ENCODE assay signal across 20 cellular contexts in the genomic region with DNA sequence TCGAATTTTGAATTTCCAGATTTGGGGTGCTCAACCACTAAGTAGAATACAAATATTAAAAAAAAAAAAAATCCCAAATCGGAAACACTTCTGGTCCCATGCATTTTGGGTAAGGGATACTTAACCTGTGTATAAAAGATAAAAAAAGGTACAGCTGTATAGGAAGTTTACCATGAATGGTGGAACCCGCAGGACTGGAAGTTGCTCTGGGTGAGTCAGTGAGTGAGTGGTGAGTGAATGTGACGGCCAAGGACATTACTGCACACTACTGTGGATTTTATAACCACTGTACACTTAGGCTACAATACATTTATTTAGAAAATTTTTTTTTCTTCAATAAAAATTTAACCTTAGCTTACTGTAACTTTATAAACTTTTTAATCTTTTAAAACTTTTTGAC.
DNase-seq lines count a peak whose midpoint lies in the region; ATAC-seq and TF ChIP-seq lines count a peak whose summit lies in the region.
"Had no signal": no experiment of that assay in that cellular context is flagged by ENCODE, and none has a peak within 500 bp of the region (broad histone marks: within the 10 kb centered on the region; RNA-seq: fewer than 3 reads in every experiment).

No MANE protein-coding gene starts in this region.

- TF ChIP-seq EP300 in SK-N-SH (IDR thresholded peaks at IDR 0.05; ENCODE audit: borderline replicate concordance in 1 of 2, low read depth in 1 of 2, low read length in 1 of 2), result no peak

- H3K36me3 ChIP-seq in SK-N-SH (replicated peaks in 1 of 2; ENCODE audit: control insufficient read depth in 1 of 2, insufficient read depth in 2 of 2, low read length in 1 of 2), result no peaks in the 10 kb centered on the region
- H3K36me3 ChIP-seq in mucosa of descending colon (ENCODE audit: low read depth), result no peaks in the 10 kb centered on the region
- no peaks in the 10 kb centered on the region for H3K36me3 ChIP-seq in effector memory CD4-positive, alpha-beta T cell (ENCODE audit: control insufficient read depth, insufficient read depth, low read length)
- H3K36me3 ChIP-seq: gastroesophageal sphincter, pancreas had no signal

- intact Hi-C loops in mucosa of descending colon (cut with DNase I, micrococcal nuclease), result no loop called here

- H3K36me3 Mint-ChIP-seq in HFFc6 (ENCODE audit: low read depth), result peaks cover 11% of the 10 kb centered on the region

- no peak for TF ChIP-seq RAD21 in SK-N-SH (IDR thresholded peaks at IDR 0.05; ENCODE audit: low read length)

- H3K9me2 ChIP-seq in SK-N-SH, result no peaks in the 10 kb centered on the region

- WGBS in SK-N-SH (ENCODE audit: low lambda C conversion rate), result 53% methylated on average over 4 of the region's 4 CpGs

- no peaks in the 10 kb centered on the region for H3K9me3 ChIP-seq in SK-N-SH
- no peaks in the 10 kb centered on the region for H3K9me3 ChIP-seq in mucosa of descending colon
- no peaks in the 10 kb centered on the region for H3K9me3 ChIP-seq in effector memory CD4-positive, alpha-beta T cell (ENCODE audit: control insufficient read depth, low read length)
- H3K9me3 ChIP-seq: gastroesophageal sphincter, pancreas had no signal

- peak; percentile 54 for DNase-seq in HFFc6
- no peak for DNase-seq in SK-N-SH
- DNase-seq in mucosa of descending colon, result no peak
- DNase-seq in effector memory CD4-positive, alpha-beta T cell, result no peak
- no peak for DNase-seq in activated CD4-positive, alpha-beta T cell treated with anti-CD3 and anti-CD28 coated beads, Interleukin-2, amount 50 U/mL, for 4 hours
- DNase-seq: activated T-cell treated with anti-CD3 and anti-CD28 coated beads, Interleukin-2, amount 50 U/mL, for 48 hours; AML-193; COR-L47; naive B cell; NCI-H2081 treated with DMSO at 0.1 percent for 48 hours; NCI-H524; OCI-M1; pancreas; small intestine had no signal

- H3K27me3 Mint-ChIP-seq in HFFc6 (ENCODE audit: insufficient read depth), result no peaks in the 10 kb centered on the region; the same call in none of the 2 replicates
- H3K27me3 Mint-ChIP-seq: activated naive CD4-positive, alpha-beta T cell treated with anti-CD3 and anti-CD28 coated beads, Interleukin-2, amount 50 U/mL, for 24 hours had no signal

- peaks cover 40% of the 10 kb centered on the region for H3F3A ChIP-seq in SK-N-SH (replicated peaks; ENCODE audit: insufficient read depth)

- H3K4me3 Mint-ChIP-seq in HFFc6, result no peak overlapping the region
- H3K4me3 Mint-ChIP-seq: activated naive CD4-positive, alpha-beta T cell treated with anti-CD3 and anti-CD28 coated beads, Interleukin-2, amount 50 U/mL, for 24 hours; naive B cell had no signal

- peak overlapping the region; percentile 40; the same call in 1 of the 2 replicates for H3K9ac ChIP-seq in SK-N-SH

- H3K4me1 ChIP-seq in SK-N-SH (ENCODE audit: control insufficient read depth in 1 of 2, insufficient read depth in 2 of 2, low read depth in 1 of 2, low read length in 1 of 2) (peaks cover 10 to 20% of the 10 kb centered on the region in 2 experiments), mucosa of descending colon (ENCODE audit: low read depth) (peaks cover 5% of the 10 kb centered on the region)
- peaks cover 16% of the 10 kb centered on the region for H3K4me1 ChIP-seq in effector memory CD4-positive, alpha-beta T cell (ENCODE audit: control insufficient read depth, insufficient read depth, low read length, poor library complexity, severe bottlenecking)
- H3K4me1 ChIP-seq: pancreas had no signal

- POLR2A ChIA-PET in SK-N-SH (lab: Yijun Ruan, JAX), result no interaction called here

- H3K27ac Mint-ChIP-seq in HFFc6, result peak overlapping the region; percentile 53; the same call in 1 of the 2 replicates
- H3K27ac Mint-ChIP-seq: activated naive CD4-positive, alpha-beta T cell treated with anti-CD3 and anti-CD28 coated beads, Interleukin-2, amount 50 U/mL, for 24 hours; naive B cell had no signal

- ATAC-seq in esophagus mucosa (peak; percentile 79), mucosa of descending colon (peak; percentile 38), HG02678 (IDR thresholded peaks at IDR 0.05; ENCODE audit: unreplicated experiment) (no peak), HG03432 (IDR thresholded peaks at IDR 0.05; ENCODE audit: unreplicated experiment) (no peak)
- ATAC-seq: gastroesophageal sphincter, GM12878, pancreas had no signal

- no peak overlapping the region for H3K4me2 ChIP-seq in SK-N-SH

- H3K4me1 Mint-ChIP-seq in HFFc6 (ENCODE audit: low read depth), result peaks cover 74% of the 10 kb centered on the region

- no peak overlapping the region for H2AFZ ChIP-seq in SK-N-SH (ENCODE audit: low read depth)

- peaks cover 4% of the 10 kb centered on the region for H3K79me2 ChIP-seq in SK-N-SH (ENCODE audit: insufficient read depth)

- CTCF ChIA-PET in SK-N-SH (lab: Yijun Ruan, JAX), result interaction anchor here (1.4 kb wide), 1 partner anchor 89 kb away, joined by 5 read pairs; no protein-coding TSS in a partner anchor

- no peak for TF ChIP-seq CTCF in HFFc6 (IDR thresholded peaks at IDR 0.05)
- no peak for TF ChIP-seq CTCF in SK-N-SH (IDR thresholded peaks at IDR 0.05)
- no peak for TF ChIP-seq CTCF in mucosa of descending colon (IDR thresholded peaks at IDR 0.05)

- H3K27ac ChIP-seq in SK-N-SH (ENCODE audit: low read depth in 2 of 2, low read length in 1 of 2), result peak overlapping the region in 1 of 2 experiments; percentile 100; a peak in 2 of 4 replicates
- H3K27ac ChIP-seq in effector memory CD4-positive, alpha-beta T cell (ENCODE audit: insufficient read depth, low read length, poor library complexity, severe bottlenecking), result no peak overlapping the region
- H3K27ac ChIP-seq: gastroesophageal sphincter, pancreas had no signal

- H4K20me1 ChIP-seq in SK-N-SH (ENCODE audit: insufficient read depth), result no peaks in the 10 kb centered on the region

- no peaks in the 10 kb centered on the region for H3K9me3 Mint-ChIP-seq in HFFc6
- H3K9me3 Mint-ChIP-seq: activated naive CD4-positive, alpha-beta T cell treated with anti-CD3 and anti-CD28 coated beads, Interleukin-2, amount 50 U/mL, for 24 hours; naive B cell had no signal

- no peaks in the 10 kb centered on the region for H3K27me3 ChIP-seq in SK-N-SH (ENCODE audit: insufficient read depth)
- H3K27me3 ChIP-seq in effector memory CD4-positive, alpha-beta T cell (replicated peaks; ENCODE audit: control insufficient read depth, insufficient read depth, low read length, poor library complexity, severe bottlenecking), result no peaks in the 10 kb centered on the region
- H3K27me3 ChIP-seq: gastroesophageal sphincter, pancreas had no signal

- H3K4me3 ChIP-seq in SK-N-SH (ENCODE audit: low read depth in 2 of 2, low read length in 1 of 2) (no peak overlapping the region), mucosa of descending colon (no peak overlapping the region)
- H3K4me3 ChIP-seq in effector memory CD4-positive, alpha-beta T cell (ENCODE audit: insufficient read depth, low read depth, low read length, poor library complexity, severe bottlenecking), result no peak overlapping the region
- H3K4me3 ChIP-seq: gastroesophageal sphincter, GM12878, pancreas had no signal

TF ChIP-seq in SK-N-SH, 30 proteins besides CTCF, POLR2A, EP300 and RAD21:
- peak; percentile 31; the same call in 1 of the 2 replicates for TF ChIP-seq FOSL2 (IDR thresholded peaks at IDR 0.05; ENCODE audit: borderline replicate concordance, low read depth)
- TF ChIP-seq, protein P1, sequence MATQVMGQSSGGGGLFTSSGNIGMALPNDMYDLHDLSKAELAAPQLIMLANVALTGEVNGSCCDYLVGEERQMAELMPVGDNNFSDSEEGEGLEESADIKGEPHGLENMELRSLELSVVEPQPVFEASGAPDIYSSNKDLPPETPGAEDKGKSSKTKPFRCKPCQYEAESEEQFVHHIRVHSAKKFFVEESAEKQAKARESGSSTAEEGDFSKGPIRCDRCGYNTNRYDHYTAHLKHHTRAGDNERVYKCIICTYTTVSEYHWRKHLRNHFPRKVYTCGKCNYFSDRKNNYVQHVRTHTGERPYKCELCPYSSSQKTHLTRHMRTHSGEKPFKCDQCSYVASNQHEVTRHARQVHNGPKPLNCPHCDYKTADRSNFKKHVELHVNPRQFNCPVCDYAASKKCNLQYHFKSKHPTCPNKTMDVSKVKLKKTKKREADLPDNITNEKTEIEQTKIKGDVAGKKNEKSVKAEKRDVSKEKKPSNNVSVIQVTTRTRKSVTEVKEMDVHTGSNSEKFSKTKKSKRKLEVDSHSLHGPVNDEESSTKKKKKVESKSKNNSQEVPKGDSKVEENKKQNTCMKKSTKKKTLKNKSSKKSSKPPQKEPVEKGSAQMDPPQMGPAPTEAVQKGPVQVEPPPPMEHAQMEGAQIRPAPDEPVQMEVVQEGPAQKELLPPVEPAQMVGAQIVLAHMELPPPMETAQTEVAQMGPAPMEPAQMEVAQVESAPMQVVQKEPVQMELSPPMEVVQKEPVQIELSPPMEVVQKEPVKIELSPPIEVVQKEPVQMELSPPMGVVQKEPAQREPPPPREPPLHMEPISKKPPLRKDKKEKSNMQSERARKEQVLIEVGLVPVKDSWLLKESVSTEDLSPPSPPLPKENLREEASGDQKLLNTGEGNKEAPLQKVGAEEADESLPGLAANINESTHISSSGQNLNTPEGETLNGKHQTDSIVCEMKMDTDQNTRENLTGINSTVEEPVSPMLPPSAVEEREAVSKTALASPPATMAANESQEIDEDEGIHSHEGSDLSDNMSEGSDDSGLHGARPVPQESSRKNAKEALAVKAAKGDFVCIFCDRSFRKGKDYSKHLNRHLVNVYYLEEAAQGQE (IDR thresholded peaks at IDR 0.05; ENCODE audit: low read depth, low read length), result no peak
- 0 out of 2 replicates have a peak, but pooled peaks have one; percentile 12 for TF ChIP-seq JUND (IDR thresholded peaks at IDR 0.05)

Comparison
In these comparisons a context has a peak if more than half of its experiments do, and no peak if none do; other contexts are left out.
1. ATAC-seq: peak in esophagus mucosa (single experiment) and mucosa of descending colon (single experiment); none in HG02678 (single experiment) and HG03432 (single experiment).